Comparison of ENCODE assay signal across 1 cellular context in genomic region chr20:46648903-46649649, GRCh38.
A peak's percentile ranks its signal among the peaks of the same experiment; 100 is the strongest.
TF ChIP-seq lines count a peak whose summit lies in the region.

No MANE protein-coding gene starts in this region.

TF ChIP-seq in HepG2, 621 proteins besides CTCF, POLR2A, EP300 and RAD21 (continued from another document and continues in another):
- TF ChIP-seq ZNF281 (CRISPR knock-in tag; IDR thresholded peaks at IDR 0.05; ENCODE audit: borderline replicate concordance): no peak
- no peak for TF ChIP-seq TBP (CRISPR knock-in tag; IDR thresholded peaks at IDR 0.05)
- TF ChIP-seq KDM5B (CRISPR knock-in tag; IDR thresholded peaks at IDR 0.05; ENCODE audit: borderline replicate concordance): no peak; the same call in 1 of the 2 replicates
- peak; percentile 12; the same call in 1 of the 2 replicates for TF ChIP-seq ZNF574 (CRISPR knock-in tag; IDR thresholded peaks at IDR 0.05)
- TF ChIP-seq ZMYM3 (CRISPR knock-in tag; IDR thresholded peaks at IDR 0.05): peak; percentile 79
- no peak for TF ChIP-seq PLRG1 (conservative IDR thresholded peaks at IDR 0.05)
- 0 out of 2 replicates have a peak, but pooled peaks have one; percentile 37 for TF ChIP-seq NBN (conservative IDR thresholded peaks at IDR 0.05)
- TF ChIP-seq ZNF264 (CRISPR knock-in tag; IDR thresholded peaks at IDR 0.05): peak; percentile 36; the same call in 1 of the 2 replicates
- peak; percentile 23 for TF ChIP-seq ZFP36 (IDR thresholded peaks at IDR 0.05; ENCODE audit: borderline replicate concordance, low read depth, low read length, partially characterized antibody)
- TF ChIP-seq HDAC1 (CRISPR knock-in tag; IDR thresholded peaks at IDR 0.05): no peak
- no peak for TF ChIP-seq MAFG (CRISPR knock-in tag; IDR thresholded peaks at IDR 0.05)
- TF ChIP-seq ZNF431 (CRISPR knock-in tag; IDR thresholded peaks at IDR 0.05; ENCODE audit: borderline replicate concordance, low read depth): no peak
- 0 out of 2 replicates have a peak, but pooled peaks have one; percentile 19 for TF ChIP-seq POLR2AphosphoS5 (IDR thresholded peaks at IDR 0.05; ENCODE audit: low read depth, low read length)
- TF ChIP-seq SATB2 (CRISPR knock-in tag; IDR thresholded peaks at IDR 0.05): peak; percentile 38; the same call in 1 of the 2 replicates
- no peak for TF ChIP-seq ZNF232 (CRISPR knock-in tag; IDR thresholded peaks at IDR 0.05; ENCODE audit: borderline replicate concordance)
- TF ChIP-seq ZNF224 (CRISPR knock-in tag; IDR thresholded peaks at IDR 0.05): no peak
- TF ChIP-seq ZNF616 (CRISPR knock-in tag; IDR thresholded peaks at IDR 0.05; ENCODE audit: low read depth): 0 out of 2 replicates have a peak, but pooled peaks have one; percentile 31
- no peak for TF ChIP-seq RFX1 (IDR thresholded peaks at IDR 0.05)
- TF ChIP-seq ZNF781 (CRISPR knock-in tag; IDR thresholded peaks at IDR 0.05; ENCODE audit: borderline replicate concordance, not compliant biosample characterization): peak; percentile 22
- no peak for TF ChIP-seq JUNB (CRISPR knock-in tag; IDR thresholded peaks at IDR 0.05; ENCODE audit: borderline replicate concordance)
- no peak for TF ChIP-seq BCL3 (CRISPR knock-in tag; IDR thresholded peaks at IDR 0.05)
- TF ChIP-seq RORA (CRISPR knock-in tag; IDR thresholded peaks at IDR 0.05): no peak
- TF ChIP-seq ZNF136 (CRISPR knock-in tag; IDR thresholded peaks at IDR 0.05; ENCODE audit: low read depth): 0 out of 2 replicates have a peak, but pooled peaks have one; percentile 73
- no peak for TF ChIP-seq GTF2F1 (IDR thresholded peaks at IDR 0.05; ENCODE audit: low read length)
- TF ChIP-seq POGK (CRISPR knock-in tag; conservative IDR thresholded peaks at IDR 0.05): 0 out of 2 replicates have a peak, but pooled peaks have one; percentile 22
- no peak for TF ChIP-seq PRPF4 (IDR thresholded peaks at IDR 0.05; ENCODE audit: low read depth, low read length, poor library complexity, severe bottlenecking)
- no peak for TF ChIP-seq RXRA (CRISPR knock-in tag; IDR thresholded peaks at IDR 0.05)
- TF ChIP-seq FOXA1 (IDR thresholded peaks at IDR 0.05): no peak
- TF ChIP-seq FOXA1 (CRISPR knock-in tag; IDR thresholded peaks at IDR 0.05): 0 out of 2 replicates have a peak, but pooled peaks have one; percentile 7
- TF ChIP-seq ZBTB49 (CRISPR knock-in tag; IDR thresholded peaks at IDR 0.05; ENCODE audit: borderline replicate concordance): no peak
- TF ChIP-seq BORCS8-MEF2B (CRISPR knock-in tag; IDR thresholded peaks at IDR 0.05): 0 out of 2 replicates have a peak, but pooled peaks have one; percentile 15
- no peak for TF ChIP-seq CCAR2 (optimal IDR thresholded peaks at IDR 0.05; ENCODE audit: low read depth, low read length)
- TF ChIP-seq ARID4A (CRISPR knock-in tag; IDR thresholded peaks at IDR 0.05; ENCODE audit: borderline replicate concordance): peak; percentile 49; the same call in 1 of the 2 replicates
- peak; percentile 24; the same call in 1 of the 2 replicates for TF ChIP-seq SMC3 (IDR thresholded peaks at IDR 0.05; ENCODE audit: low read length)
- TF ChIP-seq ZNF503 (CRISPR knock-in tag; IDR thresholded peaks at IDR 0.05): no peak
- TF ChIP-seq SKIL (CRISPR knock-in tag; IDR thresholded peaks at IDR 0.05; ENCODE audit: borderline replicate concordance): no peak
- no peak for TF ChIP-seq NCOA1 (CRISPR knock-in tag; IDR thresholded peaks at IDR 0.05)
- no peak for TF ChIP-seq KLF13 (CRISPR knock-in tag; IDR thresholded peaks at IDR 0.05)
- TF ChIP-seq IRF9 (CRISPR knock-in tag; IDR thresholded peaks at IDR 0.05; ENCODE audit: borderline replicate concordance): no peak
- no peak for TF ChIP-seq NR2F6 (IDR thresholded peaks at IDR 0.05)
- TF ChIP-seq NR2F6 (CRISPR knock-in tag; IDR thresholded peaks at IDR 0.05): no peak
- TF ChIP-seq MIER3 (CRISPR knock-in tag; IDR thresholded peaks at IDR 0.05; ENCODE audit: borderline replicate concordance): no peak
